ENCODE assay signal across 17 cellular contexts in the genomic region with DNA sequence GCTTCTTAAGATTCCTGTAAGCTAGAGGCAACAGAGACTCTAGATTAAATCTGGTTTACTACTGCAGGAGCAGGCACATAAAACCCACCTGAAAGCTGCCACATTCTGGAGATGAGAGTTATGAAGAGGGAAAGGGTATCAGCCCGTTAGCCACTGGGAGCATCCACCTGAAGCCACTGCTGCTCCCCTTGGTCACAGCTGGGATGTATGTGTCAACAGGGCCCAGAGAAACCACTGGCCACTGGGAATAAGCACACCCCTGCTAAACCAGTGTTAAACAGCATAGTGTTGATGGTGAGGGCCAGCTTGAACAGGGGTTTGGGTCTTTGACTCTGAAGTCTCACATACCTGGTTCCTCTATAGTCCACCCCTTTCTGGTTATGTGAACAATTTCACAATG. TPM values are rescaled to one million over a fixed set of nuclear protein-coding genes. Genes with fewer than 3 reads are reported as not detected.
DNase-seq lines count a peak whose midpoint lies in the region; TF ChIP-seq lines count a peak whose summit lies in the region.
"Had no signal": no experiment of that assay in that cellular context is flagged by ENCODE, and none has a peak within 500 bp of the region (broad histone marks: within the 10 kb centered on the region; RNA-seq: fewer than 3 reads in every experiment).

No MANE protein-coding gene starts in this region.

- H3K27ac Mint-ChIP-seq in type B pancreatic cell, result no peak overlapping the region
- H3K27ac Mint-ChIP-seq: B cell; CD4-positive, alpha-beta memory T cell; IgD-negative memory B cell had no signal

- no peak overlapping the region for H2AFZ ChIP-seq in osteoblast (ENCODE audit: low read length)

- H3K79me2 ChIP-seq in osteoblast (ENCODE audit: insufficient read depth, low read length), result no peaks in the 10 kb centered on the region

- no peaks in the 10 kb centered on the region for H4K20me1 ChIP-seq in osteoblast (ENCODE audit: insufficient read depth, low read length)

- TF ChIP-seq CTCF in right atrium auricular region (IDR thresholded peaks at IDR 0.05), result no peak
- no peak for TF ChIP-seq CTCF in colonic mucosa (IDR thresholded peaks at IDR 0.05)
- no peak for TF ChIP-seq CTCF in osteoblast (IDR thresholded peaks at IDR 0.05; ENCODE audit: extremely low read depth, low read depth, low read length)
- no peak for TF ChIP-seq CTCF in type B pancreatic cell (conservative IDR thresholded peaks at IDR 0.05)

- intact Hi-C loops in cardiac septum (cut with DNase I), result no loop called here
- intact Hi-C loops in colonic mucosa (cut with DNase I), result no loop called here

- H3K9me3 Mint-ChIP-seq in type B pancreatic cell, result no peaks in the 10 kb centered on the region
- H3K9me3 Mint-ChIP-seq: CD4-positive, alpha-beta memory T cell had no signal

- H3K27ac ChIP-seq in right atrium auricular region (no peak overlapping the region), colonic mucosa (no peak overlapping the region), osteoblast (ENCODE audit: low read depth, low read length) (no peak overlapping the region)
- H3K27ac ChIP-seq: C4-2B had no signal

- no peak overlapping the region for H3K4me3 ChIP-seq in right atrium auricular region
- no peak overlapping the region for H3K4me3 ChIP-seq in colonic mucosa
- no peak overlapping the region for H3K4me3 ChIP-seq in osteoblast (ENCODE audit: insufficient read depth, low read length)

- DNase-seq in right atrium auricular region (ENCODE audit: low spot score) (peak; percentile 40), cardiac septum (ENCODE audit: low spot score) (no peak), colonic mucosa (peak; percentile 6), osteoblast (ENCODE audit: insufficient read length, low spot score, missing footprints) (peak; percentile 14), type B pancreatic cell (ENCODE audit: extremely low spot score, unreplicated experiment) (peak; percentile 29), NCI-H1417 (lab: John Stamatoyannopoulos, UW) (no peak), ecto neural progenitor cell (ENCODE audit: low spot score) (no peak)
- DNase-seq in stimulated activated CD4-positive, alpha-beta T cell treated with anti-CD3 and anti-CD28 coated beads, Interleukin-2, amount 100 ng/mL, for 48 hours, result no peak
- DNase-seq: CD4-positive, alpha-beta memory T cell; DMS79 treated with DMSO at 0.1 percent for 48 hours; GF-D8; GOT3; H7 had no signal

- H3K36me3 ChIP-seq in right atrium auricular region (no peaks in the 10 kb centered on the region), colonic mucosa (no peaks in the 10 kb centered on the region), osteoblast (ENCODE audit: insufficient read depth, low read length) (no peaks in the 10 kb centered on the region)

- peaks cover 3% of the 10 kb centered on the region for H3K27me3 Mint-ChIP-seq in type B pancreatic cell
- H3K27me3 Mint-ChIP-seq: B cell had no signal

- no peak overlapping the region for H3K4me3 Mint-ChIP-seq in type B pancreatic cell
- H3K4me3 Mint-ChIP-seq: B cell; CD4-positive, alpha-beta memory T cell; IgD-negative memory B cell had no signal

- H3K4me1 Mint-ChIP-seq in type B pancreatic cell (ENCODE audit: unreplicated experiment), result peaks cover 7% of the 10 kb centered on the region
- H3K4me1 Mint-ChIP-seq: B cell; CD4-positive, alpha-beta memory T cell; IgD-negative memory B cell had no signal

- no peak overlapping the region for H3K9ac ChIP-seq in colonic mucosa (ENCODE audit: low read depth in 2 of 2, low read length in 2 of 2)

- no peaks in the 10 kb centered on the region for H3K27me3 ChIP-seq in right atrium auricular region
- H3K27me3 ChIP-seq in colonic mucosa, result no peaks in the 10 kb centered on the region
- H3K27me3 ChIP-seq in osteoblast (ENCODE audit: insufficient read depth, low read length), result peaks cover 6% of the 10 kb centered on the region

- H3K36me3 Mint-ChIP-seq in type B pancreatic cell, result no peaks in the 10 kb centered on the region
- H3K36me3 Mint-ChIP-seq: CD4-positive, alpha-beta memory T cell; IgD-negative memory B cell had no signal

- H3K9me3 ChIP-seq in right atrium auricular region (no peaks in the 10 kb centered on the region), colonic mucosa (no peaks in the 10 kb centered on the region), osteoblast (ENCODE audit: low read depth, low read length) (no peaks in the 10 kb centered on the region)

- H3K4me2 ChIP-seq in osteoblast (ENCODE audit: insufficient read depth, low read length), result no peak overlapping the region

- H3K4me1 ChIP-seq in right atrium auricular region (no peaks in the 10 kb centered on the region), colonic mucosa (no peaks in the 10 kb centered on the region), osteoblast (ENCODE audit: insufficient read depth, low read length) (no peaks in the 10 kb centered on the region)

RNA-seq across cellular contexts. Expression of gene SLCO2A1, which starts 10.9 kb away (rescaled TPM):
- total RNA-seq in right atrium auricular region, result 10 to 100 TPM; 15.1 to 36.4 TPM
- 59.2 TPM for total RNA-seq in cardiac septum
- 10 to 100 TPM; 26.3 to 34.8 TPM for total RNA-seq in colonic mucosa
- total RNA-seq in osteoblast, result under 0.01 and 0.36 TPM in 2 replicates
- 3.4 and 3.8 TPM in 2 replicates for total RNA-seq in type B pancreatic cell (ENCODE audit: low replicate concordance)
- total RNA-seq: A172; B cell; CD4-positive, alpha-beta memory T cell had no signal

Comparison
In these comparisons a context has a peak if more than half of its experiments do, and no peak if none do; other contexts are left out.
1. DNase-seq: peak in right atrium auricular region (single experiment), colonic mucosa (single experiment), osteoblast (single experiment) and type B pancreatic cell (single experiment); none in cardiac septum (single experiment), NCI-H1417 (0 of 3), stimulated activated CD4-positive, alpha-beta T cell treated with anti-CD3 and anti-CD28 coated beads, Interleukin-2, amount 100 ng/mL, for 48 hours (0 of 2) and ecto neural progenitor cell (single experiment).